In genomic region chr7:102300643-102301211, GRCh38 we compare ENCODE assay signal across 1 cellular context.
TF ChIP-seq lines count a peak whose summit lies in the region.

No MANE protein-coding gene starts in this region.

TF ChIP-seq in endothelial cell of umbilical vein, 7 proteins besides CTCF, POLR2A, EP300 and RAD21:
- TF ChIP-seq FOS (IDR thresholded peaks at IDR 0.05; ENCODE audit: borderline replicate concordance, insufficient read depth, low read length) (no peak), POLR2AphosphoS5 (IDR thresholded peaks at IDR 0.05; ENCODE audit: insufficient read depth, low read depth, low read length) (no peak)
